In the genomic region with DNA sequence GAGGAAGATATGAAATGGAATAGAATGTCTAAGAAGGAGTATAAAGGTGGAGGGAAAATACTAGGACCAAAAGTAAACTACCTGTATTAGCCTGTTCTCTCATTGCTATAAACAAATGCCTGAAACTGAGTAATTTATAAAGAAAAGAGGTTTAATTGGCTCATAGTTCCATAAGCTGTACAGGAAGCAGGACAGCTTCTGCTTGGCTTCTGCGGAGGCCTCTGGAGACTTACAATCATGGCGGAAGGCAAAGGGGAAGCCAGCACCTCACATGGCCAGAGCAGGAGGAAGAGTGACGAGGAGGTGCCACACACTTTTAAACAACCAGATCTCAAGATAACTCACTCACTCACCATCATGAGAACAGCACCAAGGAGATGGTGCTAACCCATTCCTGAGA, we compare ENCODE assay signal across 31 cellular contexts.
"Had no signal": no experiment of that assay in that cellular context is flagged by ENCODE, and none has a peak within 500 bp of the region (broad histone marks: within the 10 kb centered on the region; RNA-seq: fewer than 3 reads in every experiment).

No MANE protein-coding gene starts in this region.

- H3K27me3 ChIP-seq: adrenal gland, cardiac muscle cell had no signal

- H3K9me3 ChIP-seq: adrenal gland had no signal

- DNase-seq: activated B cell treated with CpG ODN at 0.5 μM for 24 hours; activated CD4-positive, alpha-beta memory T cell treated with anti-CD3 and anti-CD28 coated beads for 36 hours; activated CD4-positive, alpha-beta T cell treated with anti-CD3 and anti-CD28 coated beads for 4 hours; activated CD4-positive, alpha-beta T cell treated with anti-CD3 and anti-CD28 coated beads, Interleukin-2, amount 10 ng/mL, durations not matched to agents 24 days and 14 days; activated CD4-positive, alpha-beta T cell treated with anti-CD3 and anti-CD28 coated beads, Interleukin-2, amount 50 U/mL, for 1 hour; activated CD4-positive, alpha-beta T cell treated with anti-CD3 and anti-CD28 coated beads, Interleukin-2, amount 50 U/mL, for 4 hours; activated CD4-positive, CD25-positive, alpha-beta regulatory T cell treated with anti-CD3 and anti-CD28 coated beads, Interleukin-2, amount 50 U/mL, for 72 hours; activated CD8-positive, alpha-beta memory T cell treated with anti-CD3 and anti-CD28 coated beads, Interleukin-2, amount 50 U/mL, for 4 hours; activated CD8-positive, alpha-beta T cell treated with anti-CD3 and anti-CD28 coated beads for 36 hours; activated effector memory CD4-positive, alpha-beta T cell treated with anti-CD3 and anti-CD28 coated beads, Interleukin-2, amount 50 U/mL, for 16 hours; activated gamma-delta T cell treated with Interleukin-2 at 50 U/mL for 16 hours; activated naive CD4-positive, alpha-beta T cell; activated naive CD4-positive, alpha-beta T cell treated with anti-CD3 and anti-CD28 coated beads for 36 hours; activated naive CD4-positive, alpha-beta T cell treated with anti-CD3 and anti-CD28 coated beads, Interleukin-2, amount 50 U/mL, for 16 hours; activated naive CD8-positive, alpha-beta T cell treated with anti-CD3 and anti-CD28 coated beads for 36 hours; activated T-cell treated with anti-CD3 and anti-CD28 coated beads for 4 hours; activated T-cell treated with anti-CD3 and anti-CD28 coated beads, Interleukin-2, amount 50 U/mL, for 1 hour; activated T-cell treated with anti-CD3 and anti-CD28 coated beads, Interleukin-2, amount 50 U/mL, for 4 hours; activated T-cell treated with anti-CD3 and anti-CD28 coated beads, Interleukin-2, amount 50 U/mL, for 72 hours; amniotic stem cell; aorta; caudate nucleus; T-helper 2 cell; T-helper 9 cell had no signal

- H3K36me3 ChIP-seq: adrenal gland, cardiac muscle cell had no signal

- ATAC-seq: activated CD8-positive, alpha-beta T cell treated with anti-CD3 and anti-CD28 coated beads for 36 hours; activated naive CD4-positive, alpha-beta T cell treated with anti-CD3 and anti-CD28 coated beads, Interleukin-2, amount 50 U/mL, for 72 hours; activated T-cell treated with anti-CD3 and anti-CD28 coated beads, Interleukin-2, amount 50 U/mL, for 4 hours; activated T-cell treated with anti-CD3 and anti-CD28 coated beads, Interleukin-2, amount 50 U/mL, for 72 hours; activated T-helper 17 cell treated with anti-CD3 and anti-CD28 coated beads, Interleukin-2, amount 50 U/mL, for 72 hours had no signal

- H3K27ac ChIP-seq: adrenal gland, cardiac muscle cell, VCaP had no signal

- H3K4me3 ChIP-seq: adrenal gland, cardiac muscle cell had no signal

- FAIRE-seq: bronchial epithelial cell, TTC549 had no signal
